27 cellular contexts compared by ENCODE assay signal in the genomic region with DNA sequence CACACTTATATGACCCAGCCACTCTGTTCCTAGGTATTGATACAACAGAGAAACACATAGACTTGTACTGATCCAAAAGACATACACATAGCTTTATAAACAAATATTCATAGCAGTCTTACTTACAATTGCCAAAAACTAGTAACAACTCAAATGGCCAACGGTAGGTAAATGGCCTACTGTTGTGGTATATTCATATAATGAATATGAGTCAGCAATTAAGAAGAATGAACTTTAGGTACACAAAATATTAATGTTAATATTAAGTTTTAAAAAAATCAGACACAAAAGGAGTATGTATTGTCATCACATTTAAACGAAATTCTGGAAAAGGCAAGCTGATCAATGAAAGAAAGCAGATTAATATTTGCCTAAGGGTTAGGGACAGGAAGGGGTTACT.
"Had no signal": no experiment of that assay in that cellular context is flagged by ENCODE, and none has a peak within 500 bp of the region (broad histone marks: within the 10 kb centered on the region; RNA-seq: fewer than 3 reads in every experiment).

No MANE protein-coding gene starts in this region.

- H3K36me3 ChIP-seq: esophagus squamous epithelium, gastrocnemius medialis, heart right ventricle, left lung, lower lobe of right lung had no signal

- H3K27me3 ChIP-seq: dorsolateral prefrontal cortex, esophagus squamous epithelium, gastrocnemius medialis, heart right ventricle, left lung had no signal

- DNase-seq: dermis blood vessel endothelial cell; dorsolateral prefrontal cortex; effector CD8-positive, alpha-beta T cell; effector memory CD8-positive, alpha-beta T cell; endodermal cell; erythroblast; esophagus squamous epithelium; foreskin fibroblast; foreskin melanocyte; gastrocnemius medialis; glutamatergic neuron; head of caudate nucleus; heart right ventricle; hippocampal formation; left cardiac atrium; left lung; left ventricle myocardium superior; lower lobe of right lung; mesenchymal stem cell; mucosa of descending colon; naive B cell had no signal

- H3K27ac ChIP-seq: coronary artery, dorsolateral prefrontal cortex, epithelial cell of prostate, esophagus squamous epithelium, gastrocnemius medialis, heart right ventricle, left lung, lower lobe of right lung had no signal

- H3K9me3 ChIP-seq: esophagus squamous epithelium, gastrocnemius medialis, heart right ventricle, left lung, lower lobe of right lung, mucosa of descending colon had no signal

- H3K4me1 ChIP-seq: left lung, lower lobe of right lung had no signal

- H3K4me3 ChIP-seq: coronary artery, dorsolateral prefrontal cortex, esophagus squamous epithelium, gastrocnemius medialis, heart right ventricle, left lung, lower lobe of right lung, mucosa of descending colon had no signal

- FAIRE-seq: colon, endometrium, keratinocyte had no signal

- ATAC-seq: effector memory CD8-positive, alpha-beta T cell; esophagus mucosa; gastrocnemius medialis; heart right ventricle; left cardiac atrium; left lung; left ventricle myocardium superior; lower lobe of right lung; mucosa of descending colon had no signal
